In the genomic region with DNA sequence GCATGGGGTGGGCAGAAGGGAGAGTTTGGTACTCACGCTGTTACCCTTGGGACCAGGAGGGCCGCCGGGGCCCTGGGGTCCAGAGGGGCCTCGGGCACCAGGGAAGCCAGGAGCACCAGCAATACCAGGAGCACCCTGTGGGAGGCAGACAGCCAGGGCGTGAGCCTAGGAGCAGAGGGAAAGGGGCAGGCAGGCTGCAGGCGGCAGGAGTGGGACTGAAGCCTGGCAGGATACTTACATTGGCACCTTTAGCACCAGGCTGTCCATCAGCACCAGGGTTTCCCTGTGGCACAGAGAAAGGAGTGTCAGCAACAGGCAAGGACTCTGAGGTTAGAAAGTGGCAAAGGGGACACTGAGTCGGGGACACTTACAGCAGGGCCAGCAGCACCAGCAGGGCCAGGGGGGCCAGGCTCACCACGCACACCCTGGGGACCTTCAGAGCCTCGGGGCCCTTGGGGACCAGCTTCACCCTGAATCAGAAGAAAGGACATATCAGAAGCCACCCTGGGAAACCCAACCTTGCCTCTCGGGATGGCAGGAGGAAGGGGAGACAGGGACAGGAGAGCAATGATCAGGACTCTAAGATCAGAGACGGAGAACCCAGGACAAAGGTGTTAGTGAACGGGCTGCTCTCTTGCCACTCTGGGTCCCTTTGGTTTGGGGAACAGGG, we compare ENCODE assay signal across 12 cellular contexts. TPM values are rescaled to one million over a fixed set of nuclear protein-coding genes. Genes with fewer than 3 reads are reported as not detected.
DNase-seq lines count a peak whose midpoint lies in the region; ATAC-seq and TF ChIP-seq lines count a peak whose summit lies in the region.
"Had no signal": no experiment of that assay in that cellular context is flagged by ENCODE, and none has a peak within 500 bp of the region (broad histone marks: within the 10 kb centered on the region; RNA-seq: fewer than 3 reads in every experiment).

No MANE protein-coding gene starts in this region.

- peaks cover 20% of the 10 kb centered on the region for H3K27me3 Mint-ChIP-seq in activated CD4-positive, alpha-beta T cell treated with anti-CD3 and anti-CD28 coated beads, Interleukin-2, amount 10 ng/mL, durations not matched to agents 24 days and 14 days

- BruUV-seq in HCT116 (replicated peaks; lab: Mats Ljungman, UMichigan) = no TSS peak

- no peak overlapping the region for H3K27ac Mint-ChIP-seq in activated CD4-positive, alpha-beta T cell treated with anti-CD3 and anti-CD28 coated beads, Interleukin-2, amount 10 ng/mL, durations not matched to agents 24 days and 14 days
- H3K27ac Mint-ChIP-seq: activated B cell treated with CpG ODN at 0.5 μM for 24 hours; activated T-helper 17 cell treated with anti-CD3 and anti-CD28 coated beads, Interleukin-2, amount 50 U/mL, for 72 hours; effector memory CD8-positive, alpha-beta T cell; natural killer cell treated with Interleukin-12 subunit alpha and Interleukin-12 subunit beta and Interleukin-15 and Interleukin-18, amount 100 ng/mL, for 72 hours had no signal

- TF ChIP-seq CTCF in HCT116 (IDR thresholded peaks at IDR 0.05 in 2 of 3, conservative IDR thresholded peaks at IDR 0.05 in 1 of 3; ENCODE audit: borderline replicate concordance in 1 of 3, insufficient read depth in 1 of 3, low read depth in 2 of 3, low read length in 2 of 3) (peak in 2 of 3 experiments; percentile 16 to 39; a peak in 3 of 6 replicates), kidney epithelial cell (IDR thresholded peaks at IDR 0.05; ENCODE audit: insufficient read depth, low read length, poor library complexity, severe bottlenecking) (peak; percentile 11), thoracic aorta (IDR thresholded peaks at IDR 0.05) (peak; percentile 30), dorsolateral prefrontal cortex (IDR thresholded peaks at IDR 0.05 in 54 of 56, conservative IDR thresholded peaks at IDR 0.05 in 2 of 56; ENCODE audit: low read depth in 1 of 56, partially characterized antibody in 56 of 56) (peak in 1 of 56 donors; percentile 9)

- H3K36me3 ChIP-seq in HCT116 (ENCODE audit: control insufficient read depth in 1 of 2, insufficient read depth in 2 of 2, low read length in 2 of 2) (peaks cover 0 to 11% of the 10 kb centered on the region in 2 experiments; a peak in 2 of 4 replicates), kidney epithelial cell (ENCODE audit: control insufficient read depth, insufficient read depth, low read length) (peaks cover 8% of the 10 kb centered on the region), thoracic aorta (peaks cover 80% of the 10 kb centered on the region)

- no peaks in the 10 kb centered on the region for H3K79me2 ChIP-seq in HCT116 (ENCODE audit: insufficient read depth, low read length)

- ATAC-seq in HCT116 = no peak
- ATAC-seq in thoracic aorta (ENCODE audit: insufficient number of reproducible peaks, low FRiP score, low read depth) = no peak
- ATAC-seq in HG03354 (IDR thresholded peaks at IDR 0.05; ENCODE audit: poor library complexity, severe bottlenecking, unreplicated experiment) = no peak
- ATAC-seq: activated T-helper 17 cell treated with anti-CD3 and anti-CD28 coated beads, Interleukin-2, amount 50 U/mL, for 72 hours; effector memory CD8-positive, alpha-beta T cell; natural killer cell treated with Interleukin-12 subunit alpha and Interleukin-12 subunit beta and Interleukin-15 and Interleukin-18, amount 100 ng/mL, for 72 hours had no signal

- POLR2A ChIA-PET in HCT116 (lab: Charles Lee) = no interaction called here

- H3K27me3 ChIP-seq in HCT116 (ENCODE audit: insufficient read depth, low read length) (no peaks in the 10 kb centered on the region), kidney epithelial cell (ENCODE audit: control insufficient read depth, insufficient read depth, low read length) (no peaks in the 10 kb centered on the region), thoracic aorta (replicated peaks; ENCODE audit: insufficient read depth) (no peaks in the 10 kb centered on the region), dorsolateral prefrontal cortex (peaks cover 0 to 20% (median 10%) of the 10 kb centered on the region in 45 donors)

- DNase-seq in HCT116 (ENCODE audit: low read depth, low spot score) (no peak), astrocyte of the hippocampus (ENCODE audit: low read depth, low spot score) (peak; percentile 55), kidney epithelial cell (ENCODE audit: low read depth) (no peak), thoracic aorta (ENCODE audit: low spot score) (no peak), dorsolateral prefrontal cortex (no peak)
- DNase-seq in activated CD4-positive, alpha-beta T cell treated with anti-CD3 and anti-CD28 coated beads, Interleukin-2, amount 10 ng/mL, durations not matched to agents 24 days and 14 days = no peak
- DNase-seq: activated B cell treated with CpG ODN at 0.5 μM for 24 hours; effector memory CD8-positive, alpha-beta T cell; substantia nigra had no signal

- RAD21 ChIA-PET in HCT116 (lab: Charles Lee; ENCODE audit: low non-redundant PET in 1 of 2, low total read pairs in 2 of 2, uncharacterized antibody in 2 of 2, unreplicated experiment in 2 of 2) = no interaction called here

- TF ChIP-seq POLR2A in HCT116 (IDR thresholded peaks at IDR 0.05; ENCODE audit: borderline replicate concordance, extremely low read depth, insufficient read depth, insufficient read length) = no peak

- H3K9ac ChIP-seq in HCT116 (ENCODE audit: low read length) = no peak overlapping the region

- H3K9me2 ChIP-seq in HCT116 (ENCODE audit: insufficient read depth) = no peaks in the 10 kb centered on the region

- H3K4me3 Mint-ChIP-seq in activated CD4-positive, alpha-beta T cell treated with anti-CD3 and anti-CD28 coated beads, Interleukin-2, amount 10 ng/mL, durations not matched to agents 24 days and 14 days = no peak overlapping the region
- H3K4me3 Mint-ChIP-seq: activated B cell treated with CpG ODN at 0.5 μM for 24 hours; activated T-helper 17 cell treated with anti-CD3 and anti-CD28 coated beads, Interleukin-2, amount 50 U/mL, for 72 hours; effector memory CD8-positive, alpha-beta T cell; natural killer cell treated with Interleukin-12 subunit alpha and Interleukin-12 subunit beta and Interleukin-15 and Interleukin-18, amount 100 ng/mL, for 72 hours had no signal

- H3K4me3 ChIP-seq in HCT116 (replicated peaks in 1 of 2; ENCODE audit: low read depth in 1 of 2, low read length in 2 of 2) (no peak overlapping the region), kidney epithelial cell (ENCODE audit: low read depth, low read length) (no peak overlapping the region), thoracic aorta (no peak overlapping the region), dorsolateral prefrontal cortex (no peak overlapping the region)

- no peak for TF ChIP-seq RAD21 in HCT116 (IDR thresholded peaks at IDR 0.05; ENCODE audit: low read depth)

- CTCF ChIA-PET in HCT116 (lab: Charles Lee) = interaction anchor here (3.5 kb wide), 1 partner anchor 25 kb away, joined by 59 read pairs; no protein-coding TSS in a partner anchor

- H3K4me1 ChIP-seq in HCT116 (ENCODE audit: control insufficient read depth in 1 of 2, insufficient read depth in 2 of 2, low read length in 2 of 2) = peaks cover 6 to 28% of the 10 kb centered on the region in 2 experiments
- H3K4me1 ChIP-seq in thoracic aorta (ENCODE audit: control insufficient read depth in 1 of 2, low read depth in 2 of 2) = peaks cover 18 to 73% of the 10 kb centered on the region in 2 donors

- H3K9me3 ChIP-seq in HCT116 (ENCODE audit: control insufficient read depth in 1 of 2, insufficient read depth in 1 of 2, low read depth in 1 of 2, low read length in 2 of 2) (no peaks in the 10 kb centered on the region), thoracic aorta (no peaks in the 10 kb centered on the region)

- H3K27ac ChIP-seq in HCT116 (ENCODE audit: low read depth, low read length) (no peak overlapping the region), thoracic aorta (peak overlapping the region; percentile 88 to 90), dorsolateral prefrontal cortex (no peak overlapping the region)

- no peaks in the 10 kb centered on the region for H4K20me1 ChIP-seq in HCT116 (ENCODE audit: insufficient read depth)

- no peak overlapping the region for H3K4me2 ChIP-seq in HCT116 (ENCODE audit: low read length)

- H3K36me3 Mint-ChIP-seq in activated CD4-positive, alpha-beta T cell treated with anti-CD3 and anti-CD28 coated beads, Interleukin-2, amount 10 ng/mL, durations not matched to agents 24 days and 14 days (ENCODE audit: low read depth) = no peaks in the 10 kb centered on the region
- H3K36me3 Mint-ChIP-seq: natural killer cell treated with Interleukin-12 subunit alpha and Interleukin-12 subunit beta and Interleukin-15 and Interleukin-18, amount 100 ng/mL, for 72 hours had no signal

- H3K9me3 Mint-ChIP-seq in activated CD4-positive, alpha-beta T cell treated with anti-CD3 and anti-CD28 coated beads, Interleukin-2, amount 10 ng/mL, durations not matched to agents 24 days and 14 days = no peaks in the 10 kb centered on the region
- H3K9me3 Mint-ChIP-seq: activated B cell treated with CpG ODN at 0.5 μM for 24 hours; activated T-helper 17 cell treated with anti-CD3 and anti-CD28 coated beads, Interleukin-2, amount 50 U/mL, for 72 hours; effector memory CD8-positive, alpha-beta T cell; natural killer cell treated with Interleukin-12 subunit alpha and Interleukin-12 subunit beta and Interleukin-15 and Interleukin-18, amount 100 ng/mL, for 72 hours had no signal

- no peak overlapping the region for H2AFZ ChIP-seq in HCT116 (ENCODE audit: low read depth, low read length, poor library complexity, severe bottlenecking)

- peaks cover 4% of the 10 kb centered on the region for H3K4me1 Mint-ChIP-seq in activated CD4-positive, alpha-beta T cell treated with anti-CD3 and anti-CD28 coated beads, Interleukin-2, amount 10 ng/mL, durations not matched to agents 24 days and 14 days
- H3K4me1 Mint-ChIP-seq: activated T-helper 17 cell treated with anti-CD3 and anti-CD28 coated beads, Interleukin-2, amount 50 U/mL, for 72 hours had no signal

- intact Hi-C loops in HCT116 (cut with micrococcal nuclease) (loop anchor here (5.0 kb wide), 1 partner anchor 628 kb away; no protein-coding TSS in a partner anchor), dorsolateral prefrontal cortex (cut with DNase I) (loop anchor here in 1 of 2 donors (5.0 kb wide), 1 partner anchor 287 kb away; no protein-coding TSS in a partner anchor)
- intact Hi-C loops in activated CD4-positive, alpha-beta T cell treated with anti-CD3 and anti-CD28 coated beads, Interleukin-2, amount 10 ng/mL, durations not matched to agents 24 days and 14 days (cut with micrococcal nuclease) = no loop called here

RNA-seq across cellular contexts. Expression of gene COL1A1, which starts 6.1 kb away (rescaled TPM):
- total RNA-seq in HCT116 (2021; ENCODE audit: unreplicated experiment) = 33.6 TPM
- 22.1 and 42.6 TPM in 2 replicates for polyA plus RNA-seq in HCT116 (2012)
- 139 and 176 TPM in 2 replicates for total RNA-seq in kidney epithelial cell
- 100 to 1,000 TPM; 261 to 270 TPM for total RNA-seq in thoracic aorta
- total RNA-seq in dorsolateral prefrontal cortex = 10 to 100 TPM in 16 of 120 experiments, 1 to 10 TPM in 95, under 1 TPM in 9; 0.25 to 23.1 (median 3.3) TPM
- total RNA-seq in activated CD4-positive, alpha-beta T cell treated with anti-CD3 and anti-CD28 coated beads, Interleukin-2, amount 10 ng/mL, durations not matched to agents 24 days and 14 days = 1.6 and 2.0 TPM in 2 replicates

RNA-seq across cellular contexts. Expression of gene SGCA, which starts 29.5 kb away (rescaled TPM):
- total RNA-seq in HCT116 (2021; ENCODE audit: unreplicated experiment) (0.37 TPM), kidney epithelial cell (not detected in 2 replicates), thoracic aorta (100 to 1,000 TPM in 1 of 2 donors, 10 to 100 TPM in 1; 95.5 to 158 TPM), dorsolateral prefrontal cortex (1 to 10 TPM in 57 of 120 experiments, under 1 TPM in 26, not detected in 37; 0.37 to 7.6 (median 1.3) TPM)
- 0.21 and 0.56 TPM in 2 replicates for polyA plus RNA-seq in HCT116 (2012)
- total RNA-seq in activated CD4-positive, alpha-beta T cell treated with anti-CD3 and anti-CD28 coated beads, Interleukin-2, amount 10 ng/mL, durations not matched to agents 24 days and 14 days = 0.30 TPM in 1 of 2 replicates, not detected in the other
- total RNA-seq: activated T-helper 17 cell treated with anti-CD3 and anti-CD28 coated beads, Interleukin-2, amount 50 U/mL, for 72 hours had no signal

RNA-seq across cellular contexts. Expression of gene PPP1R9B, which starts 44.9 kb away (rescaled TPM):
- 112 TPM for total RNA-seq in HCT116 (2021; ENCODE audit: unreplicated experiment)
- 65.7 and 68.5 TPM in 2 replicates for polyA plus RNA-seq in HCT116 (2012)
- 35.2 and 38.2 TPM in 2 replicates for total RNA-seq in kidney epithelial cell
- 10 to 100 TPM; 53.3 to 67.1 TPM for total RNA-seq in thoracic aorta
- total RNA-seq in dorsolateral prefrontal cortex = 100 to 1,000 TPM in 118 of 120 experiments, 10 to 100 TPM in 2; 74.6 to 225 (median 160) TPM
- 90.1 and 91.3 TPM in 2 replicates for total RNA-seq in activated CD4-positive, alpha-beta T cell treated with anti-CD3 and anti-CD28 coated beads, Interleukin-2, amount 10 ng/mL, durations not matched to agents 24 days and 14 days

Comparison
In these comparisons a context has a peak if more than half of its experiments do, and no peak if none do; other contexts are left out.
1. H3K27ac ChIP-seq: peak in thoracic aorta (2 of 2); none in HCT116 (single experiment) and dorsolateral prefrontal cortex (0 of 59).
2. RNA of gene SGCA, which starts 29.5 kb away (total RNA-seq): 95.5 to 158 TPM in thoracic aorta; 0.37 to 7.6 TPM in dorsolateral prefrontal cortex, 0.37 TPM in HCT116 (single experiment), 0.30 TPM in activated CD4-positive, alpha-beta T cell treated with anti-CD3 and anti-CD28 coated beads, Interleukin-2, amount 10 ng/mL, durations not matched to agents 24 days and 14 days and not detected in kidney epithelial cell; every median in the first group is over 10 times any median in the second.